8 cellular contexts compared by ENCODE assay signal in genomic region chr11:67849766-67850165, GRCh38.
DNase-seq lines count a peak whose midpoint lies in the region; ATAC-seq, FAIRE-seq and TF ChIP-seq lines count a peak whose summit lies in the region.
"Not testable (repeated sequence)": the region's sequence is repeated elsewhere in the genome, so short reads cannot be mapped to it uniquely, and the experiment has no call there.

No MANE protein-coding gene starts in this region.

- not testable (repeated sequence) for H3K4me2 ChIP-seq in mesendoderm (ENCODE audit: low read length)

- TF ChIP-seq EP300 in upper lobe of left lung (IDR thresholded peaks at IDR 0.05), result not testable (repeated sequence)

- not testable (repeated sequence) for H3K18ac ChIP-seq in mesendoderm (ENCODE audit: low read length)

- not testable (repeated sequence) for H3K56ac ChIP-seq in mesendoderm (ENCODE audit: low read length)

- not testable (repeated sequence) for H3K79me2 ChIP-seq in mesendoderm (ENCODE audit: control insufficient read depth, insufficient read depth, low read length)

- H2AK5ac ChIP-seq in mesendoderm (ENCODE audit: low read length), result not testable (repeated sequence)

- H3K9ac ChIP-seq in mesendoderm (ENCODE audit: low read length), result not testable (repeated sequence)

- H3K4me1 ChIP-seq in mesendoderm (ENCODE audit: control insufficient read depth, low read depth, low read length), result not testable (repeated sequence)
- peaks cover 0 to 12% (median 0%) of the 10 kb centered on the region in 4 donors for H3K4me1 ChIP-seq in upper lobe of left lung

- H2BK120ac ChIP-seq in mesendoderm (ENCODE audit: low read depth, low read length), result not testable (repeated sequence)

- H3K27me3 ChIP-seq in bronchial epithelial cell (ENCODE audit: control insufficient read depth, insufficient read depth, low read length); mesendoderm (ENCODE audit: insufficient read depth, low read length, poor library complexity); upper lobe of left lung: not testable (repeated sequence)

- not testable (repeated sequence) for H4K5ac ChIP-seq in mesendoderm (ENCODE audit: low read length)

- not testable (repeated sequence) for H3K23ac ChIP-seq in mesendoderm (ENCODE audit: low read length)

- FAIRE-seq in bronchial epithelial cell (lab: Jason Lieb, UNC), result not testable (repeated sequence)

- ATAC-seq in upper lobe of left lung (ENCODE audit: low FRiP score in 2 of 2), result not testable (repeated sequence)

- H3K27ac ChIP-seq in VCaP (peak overlapping the region; percentile 88), upper lobe of left lung (peak overlapping the region; percentile 42 to 83 (median 60))
- H3K27ac ChIP-seq in mesendoderm (ENCODE audit: low read depth, low read length), result not testable (repeated sequence)

- TF ChIP-seq CTCF in VCaP (conservative IDR thresholded peaks at IDR 0.05); bronchial epithelial cell (IDR thresholded peaks at IDR 0.05; ENCODE audit: insufficient read depth, low read length, severe bottlenecking); epithelial cell of esophagus (IDR thresholded peaks at IDR 0.05; ENCODE audit: insufficient read depth, low read depth, low read length, missing control alignments); upper lobe of left lung (IDR thresholded peaks at IDR 0.05): not testable (repeated sequence)

- not testable (repeated sequence) for H3K79me1 ChIP-seq in mesendoderm (ENCODE audit: low read length)

- H2BK15ac ChIP-seq in mesendoderm (replicated peaks; ENCODE audit: low read depth), result not testable (repeated sequence)

- H3K9me3 ChIP-seq in upper lobe of left lung, result not testable (repeated sequence)

- not testable (repeated sequence) for H4K8ac ChIP-seq in mesendoderm (ENCODE audit: low read depth, low read length)

- no CpG with 5 or more reads among the region's 7 CpGs for WGBS in mesendoderm (ENCODE audit: extremely low coverage, insufficient coverage, low lambda C conversion rate)
- 62 to 66% methylated on average over 7 of the region's 7 CpGs for WGBS in upper lobe of left lung, 2 donors

- DNase-seq in DMS53 (lab: John Stamatoyannopoulos, UW), result peak; percentile 51
- peak; percentile 9 for DNase-seq in NCI-H2196 (lab: John Stamatoyannopoulos, UW; ENCODE audit: unreplicated experiment)
- DNase-seq in bronchial epithelial cell (ENCODE audit: low read depth), result peak; percentile 7
- DNase-seq in epithelial cell of esophagus (ENCODE audit: low read depth), result peak; percentile 61
- peak; percentile 13 for DNase-seq in foreskin melanocyte
- peak; percentile 23 for DNase-seq in mesendoderm
- DNase-seq in upper lobe of left lung, result not testable (repeated sequence)

- not testable (repeated sequence) for H3K36me3 ChIP-seq in bronchial epithelial cell (ENCODE audit: control insufficient read depth, insufficient read depth, low read length); mesendoderm (ENCODE audit: control insufficient read depth, insufficient read depth, low read length); upper lobe of left lung

- not testable (repeated sequence) for TF ChIP-seq POLR2A in upper lobe of left lung (IDR thresholded peaks at IDR 0.05)

- not testable (repeated sequence) for H3K4me3 ChIP-seq in bronchial epithelial cell (ENCODE audit: low read depth, low read length); epithelial cell of esophagus (ENCODE audit: low read length); mesendoderm (ENCODE audit: low read length); upper lobe of left lung

- not testable (repeated sequence) for H2BK5ac ChIP-seq in mesendoderm (ENCODE audit: low read length)

- H3K4ac ChIP-seq in mesendoderm (ENCODE audit: low read depth, low read length), result not testable (repeated sequence)
